ENCODE assay signal across 1 cellular context in the genomic region with DNA sequence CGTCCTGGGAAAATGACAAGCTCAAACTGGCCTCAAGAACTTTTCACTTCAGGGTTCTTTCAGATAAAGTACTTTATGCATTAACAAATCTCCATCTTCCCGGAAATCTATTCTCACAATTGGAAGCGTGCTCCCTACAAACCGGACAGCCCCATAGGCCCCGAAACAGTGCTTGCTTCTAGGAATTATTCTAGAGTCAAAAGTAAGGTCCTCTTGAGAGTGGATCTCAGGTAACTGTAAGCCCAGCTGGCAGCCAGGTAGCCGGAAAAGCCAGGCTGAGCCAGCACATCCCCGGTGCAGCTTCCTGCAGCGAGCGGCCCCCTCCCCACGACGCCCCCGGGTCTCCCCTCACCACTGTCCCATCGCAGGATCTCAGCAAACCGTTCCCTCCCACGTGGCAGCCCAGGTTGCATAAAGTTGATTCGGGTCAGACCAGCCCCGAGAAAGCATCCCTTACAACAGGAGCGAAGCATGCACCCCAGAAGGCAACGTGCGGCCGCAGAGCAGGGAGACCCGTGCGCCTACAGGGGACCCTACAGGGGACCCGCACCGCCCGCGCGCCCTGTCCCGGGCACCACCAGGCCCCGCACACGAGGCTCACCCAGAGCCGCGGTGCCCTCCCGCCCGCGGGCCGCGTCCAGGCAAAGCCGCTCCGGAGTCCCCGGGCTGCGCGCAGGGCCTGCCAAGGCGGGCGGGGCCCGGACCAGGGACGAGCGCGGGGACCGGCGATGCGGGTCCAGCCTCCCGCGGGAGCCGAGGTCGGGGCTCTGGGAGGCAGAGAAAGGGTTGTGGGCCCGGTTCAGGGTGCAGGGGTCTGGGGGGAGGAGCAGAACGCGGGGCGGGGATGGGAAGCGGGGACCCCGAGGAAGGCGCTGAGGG.
TF ChIP-seq lines count a peak whose summit lies in the region.

No MANE protein-coding gene starts in this region.

TF ChIP-seq in HepG2, 621 proteins besides CTCF, POLR2A, EP300 and RAD21 (continued from another document and continues in another):
- TF ChIP-seq ZFP37 (CRISPR knock-in tag; IDR thresholded peaks at IDR 0.05; ENCODE audit: borderline replicate concordance) = no peak
- 0 out of 2 replicates have a peak, but pooled peaks have one; percentile 39 for TF ChIP-seq ARID2 (CRISPR knock-in tag; IDR thresholded peaks at IDR 0.05; ENCODE audit: borderline replicate concordance)
- TF ChIP-seq TERF1 (CRISPR knock-in tag; IDR thresholded peaks at IDR 0.05) = no peak; the same call in 1 of the 2 replicates
- no peak for TF ChIP-seq ZNF280D (CRISPR knock-in tag; IDR thresholded peaks at IDR 0.05)
- no peak for TF ChIP-seq TRIM24 (CRISPR knock-in tag; IDR thresholded peaks at IDR 0.05)
- no peak for TF ChIP-seq GTF2F1 (IDR thresholded peaks at IDR 0.05; ENCODE audit: low read length)
- TF ChIP-seq ARNT (IDR thresholded peaks at IDR 0.05) = no peak
- TF ChIP-seq ZNF749 (CRISPR knock-in tag; IDR thresholded peaks at IDR 0.05; ENCODE audit: borderline replicate concordance) = 0 out of 2 replicates have a peak, but pooled peaks have one; percentile 25
- 0 out of 2 replicates have a peak, but pooled peaks have one; percentile 29 for TF ChIP-seq KDM5B (CRISPR knock-in tag; IDR thresholded peaks at IDR 0.05; ENCODE audit: borderline replicate concordance)
- TF ChIP-seq ZBTB38 (CRISPR knock-in tag; IDR thresholded peaks at IDR 0.05) = no peak
- no peak for TF ChIP-seq FOSL1 (CRISPR knock-in tag; IDR thresholded peaks at IDR 0.05; ENCODE audit: borderline replicate concordance)
- TF ChIP-seq ZNF713 (CRISPR knock-in tag; IDR thresholded peaks at IDR 0.05) = no peak
- no peak for TF ChIP-seq POLR2AphosphoS2 (IDR thresholded peaks at IDR 0.05; ENCODE audit: low read depth, low read length)
- 0 out of 2 replicates have a peak, but pooled peaks have one; percentile 45 for TF ChIP-seq SNAI1 (CRISPR knock-in tag; IDR thresholded peaks at IDR 0.05; ENCODE audit: borderline replicate concordance)
- TF ChIP-seq NONO (IDR thresholded peaks at IDR 0.05) = no peak
- TF ChIP-seq NONO (CRISPR knock-in tag; conservative IDR thresholded peaks at IDR 0.05) = no peak
- peak; percentile 24 for TF ChIP-seq HNRNPLL (IDR thresholded peaks at IDR 0.05; ENCODE audit: low read depth, low read length, poor library complexity, severe bottlenecking)
- TF ChIP-seq, protein P1, sequence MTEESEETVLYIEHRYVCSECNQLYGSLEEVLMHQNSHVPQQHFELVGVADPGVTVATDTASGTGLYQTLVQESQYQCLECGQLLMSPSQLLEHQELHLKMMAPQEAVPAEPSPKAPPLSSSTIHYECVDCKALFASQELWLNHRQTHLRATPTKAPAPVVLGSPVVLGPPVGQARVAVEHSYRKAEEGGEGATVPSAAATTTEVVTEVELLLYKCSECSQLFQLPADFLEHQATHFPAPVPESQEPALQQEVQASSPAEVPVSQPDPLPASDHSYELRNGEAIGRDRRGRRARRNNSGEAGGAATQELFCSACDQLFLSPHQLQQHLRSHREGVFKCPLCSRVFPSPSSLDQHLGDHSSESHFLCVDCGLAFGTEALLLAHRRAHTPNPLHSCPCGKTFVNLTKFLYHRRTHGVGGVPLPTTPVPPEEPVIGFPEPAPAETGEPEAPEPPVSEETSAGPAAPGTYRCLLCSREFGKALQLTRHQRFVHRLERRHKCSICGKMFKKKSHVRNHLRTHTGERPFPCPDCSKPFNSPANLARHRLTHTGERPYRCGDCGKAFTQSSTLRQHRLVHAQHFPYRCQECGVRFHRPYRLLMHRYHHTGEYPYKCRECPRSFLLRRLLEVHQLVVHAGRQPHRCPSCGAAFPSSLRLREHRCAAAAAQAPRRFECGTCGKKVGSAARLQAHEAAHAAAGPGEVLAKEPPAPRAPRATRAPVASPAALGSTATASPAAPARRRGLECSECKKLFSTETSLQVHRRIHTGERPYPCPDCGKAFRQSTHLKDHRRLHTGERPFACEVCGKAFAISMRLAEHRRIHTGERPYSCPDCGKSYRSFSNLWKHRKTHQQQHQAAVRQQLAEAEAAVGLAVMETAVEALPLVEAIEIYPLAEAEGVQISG (CRISPR knock-in tag; IDR thresholded peaks at IDR 0.05) = 0 out of 2 replicates have a peak, but pooled peaks have one; percentile 2
- TF ChIP-seq ZNF720 (CRISPR knock-in tag; IDR thresholded peaks at IDR 0.05) = no peak
- 0 out of 2 replicates have a peak, but pooled peaks have one; percentile 37 for TF ChIP-seq RBFOX2 (IDR thresholded peaks at IDR 0.05; ENCODE audit: low read depth, low read length)
- no peak for TF ChIP-seq ZBTB33 (CRISPR knock-in tag; IDR thresholded peaks at IDR 0.05)
- no peak for TF ChIP-seq SSRP1 (CRISPR knock-in tag; IDR thresholded peaks at IDR 0.05)
- peak; percentile 17 for TF ChIP-seq YY1 (IDR thresholded peaks at IDR 0.05; ENCODE audit: insufficient read depth, insufficient replicate concordance, low read depth, low read length)
- TF ChIP-seq NR1H2 (CRISPR knock-in tag; IDR thresholded peaks at IDR 0.05; ENCODE audit: borderline replicate concordance, low read depth) = no peak
- TF ChIP-seq SATB2 (CRISPR knock-in tag; IDR thresholded peaks at IDR 0.05) = no peak
- TF ChIP-seq ZNF83 (CRISPR knock-in tag; IDR thresholded peaks at IDR 0.05; ENCODE audit: borderline replicate concordance) = no peak
- no peak for TF ChIP-seq SRF (IDR thresholded peaks at IDR 0.05; ENCODE audit: low read depth, low read length)
- no peak for TF ChIP-seq PRMT3 (CRISPR knock-in tag; IDR thresholded peaks at IDR 0.05; ENCODE audit: borderline replicate concordance, low read depth)
- no peak for TF ChIP-seq ZNF704 (CRISPR knock-in tag; IDR thresholded peaks at IDR 0.05; ENCODE audit: borderline replicate concordance)
- TF ChIP-seq FOXA3 (CRISPR knock-in tag; IDR thresholded peaks at IDR 0.05) = no peak
- TF ChIP-seq, protein P2, sequence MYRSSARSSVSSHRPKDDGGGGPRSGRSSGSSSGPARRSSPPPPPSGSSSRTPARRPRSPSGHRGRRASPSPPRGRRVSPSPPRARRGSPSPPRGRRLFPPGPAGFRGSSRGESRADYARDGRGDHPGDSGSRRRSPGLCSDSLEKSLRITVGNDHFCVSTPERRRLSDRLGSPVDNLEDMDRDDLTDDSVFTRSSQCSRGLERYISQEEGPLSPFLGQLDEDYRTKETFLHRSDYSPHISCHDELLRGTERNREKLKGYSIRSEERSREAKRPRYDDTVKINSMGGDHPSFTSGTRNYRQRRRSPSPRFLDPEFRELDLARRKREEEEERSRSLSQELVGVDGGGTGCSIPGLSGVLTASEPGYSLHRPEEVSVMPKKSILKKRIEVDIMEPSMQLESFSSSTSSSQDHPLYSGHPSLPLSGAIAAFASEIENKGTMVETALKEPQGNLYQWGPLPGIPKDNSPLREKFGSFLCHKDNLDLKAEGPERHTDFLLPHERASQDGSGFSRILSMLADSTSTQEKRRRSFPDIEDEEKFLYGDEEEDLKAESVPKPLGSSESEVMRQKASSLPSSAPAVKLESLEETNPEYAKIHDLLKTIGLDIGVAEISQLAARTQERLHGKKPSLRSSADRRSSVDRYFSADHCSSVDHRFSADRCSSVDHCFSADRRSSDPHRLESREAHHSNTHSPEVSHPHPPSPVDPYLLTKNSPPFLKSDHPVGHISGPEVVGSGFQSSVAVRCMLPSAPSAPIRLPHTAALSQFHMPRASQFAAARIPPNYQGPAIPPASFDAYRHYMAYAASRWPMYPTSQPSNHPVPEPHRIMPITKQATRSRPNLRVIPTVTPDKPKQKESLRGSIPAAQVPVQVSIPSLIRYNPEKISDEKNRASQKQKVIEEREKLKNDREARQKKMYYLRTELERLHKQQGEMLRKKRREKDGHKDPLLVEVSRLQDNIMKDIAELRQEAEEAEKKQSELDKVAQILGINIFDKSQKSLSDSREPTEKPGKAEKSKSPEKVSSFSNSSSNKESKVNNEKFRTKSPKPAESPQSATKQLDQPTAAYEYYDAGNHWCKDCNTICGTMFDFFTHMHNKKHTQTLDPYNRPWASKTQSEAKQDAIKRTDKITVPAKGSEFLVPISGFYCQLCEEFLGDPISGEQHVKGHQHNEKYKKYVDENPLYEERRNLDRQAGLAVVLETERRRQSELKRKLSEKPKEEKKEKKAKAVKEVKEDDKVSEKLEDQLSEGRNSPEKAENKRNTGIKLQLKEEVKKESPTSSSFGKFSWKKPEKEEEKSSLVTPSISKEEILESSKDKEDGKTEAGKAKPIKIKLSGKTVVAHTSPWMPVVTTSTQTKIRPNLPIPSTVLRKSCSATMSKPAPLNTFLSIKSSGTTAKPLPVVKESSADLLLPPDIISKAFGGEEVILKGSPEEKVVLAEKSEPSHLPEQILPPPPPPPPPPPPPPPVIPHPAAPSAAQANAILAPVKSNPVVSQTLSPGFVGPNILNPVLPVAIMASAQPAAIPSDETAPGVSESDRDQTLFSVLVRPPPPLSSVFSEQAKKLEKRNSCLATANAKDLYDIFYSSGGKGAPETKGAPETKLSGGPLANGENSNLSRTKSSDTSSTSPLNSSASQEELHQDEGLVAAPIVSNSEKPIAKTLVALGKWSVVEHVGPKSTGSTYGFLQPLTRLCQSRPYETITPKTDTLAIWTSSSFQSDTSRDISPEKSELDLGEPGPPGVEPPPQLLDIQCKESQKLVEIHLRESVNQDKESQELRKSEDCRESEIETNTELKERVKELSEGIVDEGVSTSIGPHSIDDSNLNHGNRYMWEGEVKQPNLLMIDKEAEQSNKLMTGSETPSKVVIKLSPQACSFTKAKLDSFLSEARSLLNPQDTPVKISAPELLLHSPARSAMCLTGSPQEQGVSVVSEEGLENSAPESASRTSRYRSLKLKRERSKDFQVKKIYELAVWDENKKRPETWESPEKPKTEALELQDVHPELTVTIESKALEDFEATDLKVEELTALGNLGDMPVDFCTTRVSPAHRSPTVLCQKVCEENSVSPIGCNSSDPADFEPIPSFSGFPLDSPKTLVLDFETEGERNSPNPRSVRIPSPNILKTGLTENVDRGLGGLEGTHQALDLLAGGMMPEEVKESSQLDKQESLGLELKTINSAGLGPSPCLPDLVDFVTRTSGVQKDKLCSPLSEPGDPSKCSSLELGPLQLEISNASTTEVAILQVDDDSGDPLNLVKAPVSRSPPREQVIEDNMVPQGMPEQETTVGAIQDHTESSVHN (CRISPR knock-in tag; IDR thresholded peaks at IDR 0.05) = no peak
- TF ChIP-seq STAT5B (CRISPR knock-in tag; IDR thresholded peaks at IDR 0.05) = no peak
- TF ChIP-seq ZNF264 (CRISPR knock-in tag; IDR thresholded peaks at IDR 0.05) = no peak
- no peak for TF ChIP-seq BRD4 (CRISPR knock-in tag; IDR thresholded peaks at IDR 0.05)
- no peak for TF ChIP-seq ONECUT2 (CRISPR knock-in tag; IDR thresholded peaks at IDR 0.05)
